ENCODE assay signal across 15 cellular contexts in the genomic region with DNA sequence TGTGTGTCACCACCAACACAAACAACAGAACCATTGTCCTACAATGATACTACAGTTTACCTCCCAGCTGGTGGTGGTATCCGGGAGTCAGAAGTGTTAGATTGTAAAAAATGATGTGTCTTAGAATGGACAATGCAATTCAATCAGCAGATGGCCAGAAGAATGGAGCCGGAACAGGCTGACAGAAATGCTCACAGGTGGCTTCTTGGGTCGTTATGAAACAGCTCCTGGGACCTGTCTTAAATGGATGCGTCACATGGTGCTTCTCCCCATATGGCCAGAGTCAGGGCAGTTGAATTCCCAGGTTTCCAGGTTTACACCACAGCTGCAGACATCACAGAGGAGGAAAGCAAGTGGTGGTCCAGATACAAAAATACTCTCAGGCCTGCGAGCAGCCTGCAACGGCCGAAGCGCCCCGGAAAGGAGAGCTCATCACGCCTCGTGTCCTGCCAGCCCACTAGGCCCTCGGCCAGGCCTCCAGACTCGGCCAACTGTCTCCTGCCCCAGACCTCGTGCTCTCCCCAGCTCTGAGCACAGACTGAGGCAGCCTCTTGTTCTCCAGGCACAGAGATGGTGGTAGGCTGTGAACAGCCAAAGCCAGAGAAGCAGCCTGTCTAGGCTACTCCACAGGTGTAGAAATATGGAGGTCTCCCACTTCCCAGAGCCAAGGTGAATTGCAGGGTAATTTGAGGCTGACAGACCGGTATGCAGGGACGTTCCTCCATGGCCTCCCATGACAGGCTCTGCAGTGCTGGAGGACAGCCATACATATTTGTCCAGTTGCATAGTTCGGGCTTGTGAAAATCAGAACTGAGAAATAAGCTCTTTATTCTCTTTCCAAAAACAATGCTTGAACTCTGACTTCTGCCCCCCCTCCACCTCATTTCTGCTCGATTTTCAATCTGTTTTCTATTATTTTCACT.
A peak's percentile ranks its signal among the peaks of the same experiment; 100 is the strongest.
DNase-seq lines count a peak whose midpoint lies in the region; FAIRE-seq and TF ChIP-seq lines count a peak whose summit lies in the region.
"Had no signal": no experiment of that assay in that cellular context is flagged by ENCODE, and none has a peak within 500 bp of the region (broad histone marks: within the 10 kb centered on the region; RNA-seq: fewer than 3 reads in every experiment).

No MANE protein-coding gene starts in this region.

- H3K36me3 ChIP-seq in tibial nerve (no peaks in the 10 kb centered on the region), prostate gland (no peaks in the 10 kb centered on the region)
- H3K36me3 ChIP-seq: cardiac muscle cell had no signal

- H3K27me3 ChIP-seq in dorsolateral prefrontal cortex (no peaks in the 10 kb centered on the region), tibial nerve (no peaks in the 10 kb centered on the region), prostate gland (replicated peaks; ENCODE audit: insufficient read depth) (no peaks in the 10 kb centered on the region)
- H3K27me3 ChIP-seq: cardiac muscle cell had no signal

- FAIRE-seq in RCC 7860 (lab: Jason Lieb, UNC), result no peak
- FAIRE-seq in HTR-8/SVneo (lab: Jason Lieb, UNC), result no peak

- H3K27ac ChIP-seq in dorsolateral prefrontal cortex (peak overlapping the region in 12 of 59 donors; percentile 2 to 74 (median 28)), tibial nerve (peak overlapping the region; percentile 32 to 76 (median 46)), prostate gland (no peak overlapping the region)
- H3K27ac ChIP-seq: cardiac muscle cell had no signal

- H3K4me3 ChIP-seq in dorsolateral prefrontal cortex (no peak overlapping the region), tibial nerve (no peak overlapping the region), prostate gland (no peak overlapping the region)
- H3K4me3 ChIP-seq: cardiac muscle cell had no signal

- TF ChIP-seq POLR2A in tibial nerve (IDR thresholded peaks at IDR 0.05) (no peak), prostate gland (IDR thresholded peaks at IDR 0.05) (no peak)

- intact Hi-C loops in dorsolateral prefrontal cortex (cut with DNase I) (no loop called here), prostate gland (cut with DNase I) (no loop called here)

- 27 to 37% methylated on average over 17 to 18 of the region's 18 CpGs for WGBS in tibial nerve, 2 donors
- 51% methylated on average over 18 of the region's 18 CpGs for WGBS in prostate gland

- DNase-seq in NCI-H69 (lab: John Stamatoyannopoulos, UW), result peak; percentile 4
- peak in 8 of 10 donors; percentile 19 to 63 (median 50) for DNase-seq in dorsolateral prefrontal cortex
- DNase-seq in left kidney (ENCODE audit: low read depth, low spot score), result peak; percentile 17
- DNase-seq in tibial nerve (ENCODE audit: low spot score in 2 of 2), result peak; percentile 38 to 58
- DNase-seq in RCC 7860 (ENCODE audit: low spot score), result no peak
- no peak for DNase-seq in prostate gland (ENCODE audit: low spot score)
- DNase-seq in HTR-8/SVneo (ENCODE audit: insufficient read length, low spot score), result no peak
- DNase-seq: activated B cell treated with CpG ODN at 0.5 μM for 24 hours; activated T-cell treated with anti-CD3 and anti-CD28 coated beads, Interleukin-2, amount 50 U/mL, for 4 hours; COR-L47; NCI-H1092 treated with DMSO at 0.1 percent for 48 hours; NCI-H524 treated with DMSO at 0.1 percent for 48 hours; SHP77; stimulated activated CD4-positive, alpha-beta T cell treated with anti-CD3 and anti-CD28 coated beads, Interleukin-2, amount 100 ng/mL, for 48 hours had no signal

- H3K9me3 ChIP-seq in tibial nerve (peaks cover 0 to 7% (median 0%) of the 10 kb centered on the region in 4 donors), prostate gland (no peaks in the 10 kb centered on the region)

- TF ChIP-seq EP300 in tibial nerve (IDR thresholded peaks at IDR 0.05), result peak in 1 of 2 donors; percentile 42

- no peak for TF ChIP-seq CTCF in dorsolateral prefrontal cortex (IDR thresholded peaks at IDR 0.05 in 54 of 56, conservative IDR thresholded peaks at IDR 0.05 in 2 of 56; ENCODE audit: low read depth in 1 of 56, partially characterized antibody in 56 of 56)
- no peak for TF ChIP-seq CTCF in tibial nerve (IDR thresholded peaks at IDR 0.05)
- TF ChIP-seq CTCF in prostate gland (IDR thresholded peaks at IDR 0.05), result no peak

- H3K4me1 ChIP-seq in tibial nerve (peaks cover 0 to 42% (median 3%) of the 10 kb centered on the region in 4 donors), prostate gland (replicated peaks) (no peaks in the 10 kb centered on the region)

Comparison
In these comparisons a context has a peak if more than half of its experiments do, and no peak if none do; other contexts are left out.
1. DNase-seq: peak in NCI-H69 (single experiment), dorsolateral prefrontal cortex (8 of 10), left kidney (single experiment) and tibial nerve (2 of 2); none in RCC 7860 (single experiment), prostate gland (single experiment) and HTR-8/SVneo (single experiment).
2. H3K27ac ChIP-seq: peak in tibial nerve (4 of 4); none in prostate gland (0 of 2).